8 cellular contexts compared by ENCODE assay signal in the genomic region with DNA sequence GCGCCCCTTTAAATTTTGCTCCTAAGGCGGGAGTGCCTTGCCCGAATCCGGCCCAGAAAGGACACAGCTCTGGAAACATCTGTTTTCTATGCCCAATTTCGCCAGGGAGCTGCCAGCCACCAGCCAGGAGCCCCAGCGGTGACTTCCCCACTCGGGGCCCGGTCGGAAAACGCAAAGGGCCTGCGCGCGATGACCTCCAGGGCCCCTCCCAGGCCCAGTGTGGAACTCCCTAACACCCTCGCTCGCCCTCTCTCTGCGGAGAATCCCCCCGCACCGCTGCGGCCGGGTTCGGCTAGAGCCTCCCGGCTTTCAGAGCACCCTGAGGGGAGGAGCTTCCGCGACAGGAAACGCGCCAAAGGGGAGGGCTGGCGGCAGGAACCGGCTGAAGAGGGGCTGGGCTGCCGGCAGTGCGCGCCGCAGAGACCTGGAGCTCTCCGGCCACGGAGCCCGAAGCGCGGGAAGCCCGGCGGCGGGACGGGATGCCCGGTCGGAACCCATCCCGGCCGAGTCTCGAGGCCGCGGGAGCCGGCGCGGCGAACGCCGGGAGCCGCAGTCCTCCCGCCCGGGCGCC. TPM values are rescaled to one million over a fixed set of nuclear protein-coding genes. Genes with fewer than 3 reads are reported as not detected.
DNase-seq lines count a peak whose midpoint lies in the region; ATAC-seq, FAIRE-seq and TF ChIP-seq lines count a peak whose summit lies in the region.

No MANE protein-coding gene starts in this region.

- no peaks in the 10 kb centered on the region for H3K9me3 ChIP-seq in AG04450 (ENCODE audit: control insufficient read depth, insufficient read depth, low read length)
- H3K9me3 ChIP-seq in WERI-Rb-1 (ENCODE audit: severe bottlenecking) = no peaks in the 10 kb centered on the region

- H3K36me3 ChIP-seq in WERI-Rb-1 = peaks cover 41% of the 10 kb centered on the region
- H3K36me3 ChIP-seq in bronchial epithelial cell (ENCODE audit: control insufficient read depth, insufficient read depth, low read length) = no peaks in the 10 kb centered on the region

- peak; percentile 55 for DNase-seq in AG04450 (ENCODE audit: low read depth, low spot score)
- DNase-seq in NCI-H2171 (lab: John Stamatoyannopoulos, UW) = peak; percentile 91
- peak; percentile 92 for DNase-seq in WERI-Rb-1
- DNase-seq in bronchial epithelial cell (ENCODE audit: low read depth) = peak; percentile 77
- peak; percentile 87 for DNase-seq in iris pigment epithelial cell (ENCODE audit: low read depth)
- DNase-seq in stimulated activated CD4-positive, alpha-beta T cell treated with anti-CD3 and anti-CD28 coated beads, Interleukin-12 subunit alpha, Interleukin-12 subunit beta, amount 100 ng/mL, for 24 hours (ENCODE audit: low read depth in 2 of 2) = peak; percentile 71 to 79

- ATAC-seq in GM18868 (IDR thresholded peaks at IDR 0.05; ENCODE audit: unreplicated experiment) = peak; percentile 82
- peak; percentile 71 for ATAC-seq in HG03103 (IDR thresholded peaks at IDR 0.05; ENCODE audit: low read depth, unreplicated experiment)

- FAIRE-seq in bronchial epithelial cell (lab: Jason Lieb, UNC) = no peak

- peak overlapping the region; percentile 78 for H3K4me3 ChIP-seq in AG04450 (ENCODE audit: low read depth, low read length)
- peak overlapping the region; percentile 98 for H3K4me3 ChIP-seq in WERI-Rb-1 (ENCODE audit: low read depth, low read length)
- H3K4me3 ChIP-seq in bronchial epithelial cell (ENCODE audit: low read depth, low read length) = peak overlapping the region; percentile 86

- CTCF ChIA-PET in AG04450 (lab: Charles Lee) = interaction anchor here (0.5 to 5.1 kb wide), 20 partner anchors 10 to 935 kb away, joined by 3 to 32 read pairs (median 4); a partner anchor contains a TSS

- H3K27ac ChIP-seq in AG04450 (ENCODE audit: low read depth, low read length) (peak overlapping the region; percentile 70), WERI-Rb-1 (peak overlapping the region; percentile 96)

- H3K27me3 ChIP-seq in AG04450 (ENCODE audit: control insufficient read depth, insufficient read depth, low read length) (no peaks in the 10 kb centered on the region), WERI-Rb-1 (ENCODE audit: insufficient read depth, low read depth, severe bottlenecking) (no peaks in the 10 kb centered on the region), bronchial epithelial cell (ENCODE audit: control insufficient read depth, insufficient read depth, low read length) (no peaks in the 10 kb centered on the region)

- TF ChIP-seq CTCF in AG04450 (IDR thresholded peaks at IDR 0.05; ENCODE audit: low read depth, low read length) (peak; percentile 36), WERI-Rb-1 (IDR thresholded peaks at IDR 0.05; ENCODE audit: low read depth, low read length) (peak; percentile 16; the same call in 1 of the 2 replicates), bronchial epithelial cell (IDR thresholded peaks at IDR 0.05; ENCODE audit: insufficient read depth, low read length, severe bottlenecking) (no peak)

- POLR2A ChIA-PET in AG04450 (lab: Yijun Ruan, JAX) = interaction anchor here (0.5 to 2.2 kb wide), 12 partner anchors 12 to 682 kb away, joined by 3 to 16 read pairs (median 4); a partner anchor contains a TSS

RNA-seq across cellular contexts. Expression of a gene that starts 0.5 kb away (rescaled TPM):
- polyA plus RNA-seq in AG04450 (2011; rRNA removed) = 3.0 and 3.8 TPM in 2 replicates
- 3.1 and 4.0 TPM in 2 replicates for polyA minus RNA-seq in AG04450 (2011; rRNA and poly(A)+ RNA removed)
- 0.26 and 0.38 TPM in 2 replicates for total RNA-seq in bronchial epithelial cell

RNA-seq across cellular contexts. Expression of a gene that starts 38.5 kb away (rescaled TPM):
- 8.6 and 9.1 TPM in 2 replicates for polyA plus RNA-seq in AG04450 (2011; rRNA removed)
- 26.8 and 27.1 TPM in 2 replicates for polyA minus RNA-seq in AG04450 (2011; rRNA and poly(A)+ RNA removed)
- total RNA-seq in bronchial epithelial cell = 14.0 and 19.2 TPM in 2 replicates

RNA-seq across cellular contexts. Expression of a gene that starts 50.6 kb away (rescaled TPM):
- 17.8 and 19.2 TPM in 2 replicates for polyA plus RNA-seq in AG04450 (2011; rRNA removed)
- 21.9 and 22.2 TPM in 2 replicates for polyA minus RNA-seq in AG04450 (2011; rRNA and poly(A)+ RNA removed)
- total RNA-seq in bronchial epithelial cell = 4.1 and 6.3 TPM in 2 replicates

Comparison
In these comparisons a context has a peak if more than half of its experiments do, and no peak if none do; other contexts are left out.
1. Peak in every context shown above with its lines: DNase-seq, ATAC-seq, H3K4me3 ChIP-seq and H3K27ac ChIP-seq.